Comparison of ENCODE assay signal across 28 cellular contexts in the genomic region with DNA sequence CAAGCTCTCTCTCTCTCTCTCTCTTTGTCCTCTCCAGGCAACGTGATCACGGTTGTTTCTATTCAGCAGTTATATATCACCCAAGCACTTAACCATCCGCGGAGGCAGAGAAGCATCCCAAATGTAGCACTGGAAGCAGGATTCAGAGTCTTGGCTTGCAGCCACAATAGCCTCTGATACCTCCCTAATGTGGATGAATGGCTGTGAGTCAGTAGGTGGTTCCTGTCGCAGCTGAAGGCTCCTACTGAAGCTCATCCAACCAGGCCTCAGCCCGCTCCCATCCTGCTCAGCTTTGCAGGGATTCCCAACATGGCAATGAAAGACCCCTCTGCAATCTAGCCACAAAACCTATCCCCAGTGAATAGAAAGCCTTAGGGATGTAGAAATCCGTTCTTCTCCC. TPM values are rescaled to one million over a fixed set of nuclear protein-coding genes. Genes with fewer than 3 reads are reported as not detected.
DNase-seq lines count a peak whose midpoint lies in the region; ATAC-seq lines count a peak whose summit lies in the region.
"Had no signal": no experiment of that assay in that cellular context is flagged by ENCODE, and none has a peak within 500 bp of the region (broad histone marks: within the 10 kb centered on the region; RNA-seq: fewer than 3 reads in every experiment).

No MANE protein-coding gene starts in this region.

- H3K27ac Mint-ChIP-seq in activated CD4-positive, alpha-beta memory T cell treated with anti-CD3 and anti-CD28 coated beads, Interleukin-2, amount 10 ng/mL, durations not matched to agents 7 days and 5 days = no peak overlapping the region
- H3K27ac Mint-ChIP-seq: activated T-cell treated with anti-CD3 and anti-CD28 coated beads, Interleukin-2, amount 50 U/mL, for 72 hours; CD4-positive, alpha-beta T cell; natural killer cell treated with Interleukin-12 subunit alpha and Interleukin-12 subunit beta and Interleukin-15 and Interleukin-18, amount 100 ng/mL, for 72 hours; stimulated activated naive B cell treated with anti-CD40 and anti-IgM and Interleukin-4, amounts not matched to agents 10 μg/mL and 1 μg/mL and 100 μg/mL, for 72 hours had no signal

- H3K4me1 Mint-ChIP-seq in activated CD4-positive, alpha-beta memory T cell treated with anti-CD3 and anti-CD28 coated beads, Interleukin-2, amount 10 ng/mL, durations not matched to agents 7 days and 5 days = peaks cover 10% of the 10 kb centered on the region

- no peak for ATAC-seq in GM21360 (IDR thresholded peaks at IDR 0.05; ENCODE audit: unreplicated experiment)
- no peak for ATAC-seq in HG03520 (IDR thresholded peaks at IDR 0.05; ENCODE audit: unreplicated experiment)
- ATAC-seq: A549; gastrocnemius medialis; HCT116; mucosa of descending colon; natural killer cell treated with Interleukin-12 subunit alpha and Interleukin-12 subunit beta and Interleukin-15 and Interleukin-18, amount 100 ng/mL, for 72 hours; Right ventricle myocardium inferior; stimulated activated naive B cell treated with anti-CD40 and anti-IgM and Interleukin-4, amounts not matched to agents 10 μg/mL and 1 μg/mL and 100 μg/mL, for 72 hours; upper lobe of right lung had no signal

- DNase-seq in NCI-H345 (lab: John Stamatoyannopoulos, UW) (peak; percentile 81), NCI-H345 treated with DMSO at 0.1 percent for 48 hours (lab: John Stamatoyannopoulos, UW; ENCODE audit: unreplicated experiment) (no peak), NCI-H2171 (lab: John Stamatoyannopoulos, UW) (peak; percentile 1), iPS-NIHi7 (ENCODE audit: extremely low spot score) (peak; percentile 24), AG08395 (ENCODE audit: low spot score) (no peak)
- DNase-seq in activated CD4-positive, alpha-beta memory T cell treated with anti-CD3 and anti-CD28 coated beads, Interleukin-2, amount 10 ng/mL, durations not matched to agents 7 days and 5 days = no peak
- DNase-seq: activated CD4-positive, alpha-beta T cell treated with anti-CD3 and anti-CD28 coated beads, Interleukin-2, amount 50 U/mL, for 4 hours; activated naive CD4-positive, alpha-beta T cell; activated T-cell treated with anti-CD3 and anti-CD28 coated beads, Interleukin-2, amount 50 U/mL, for 72 hours; AML-193; CD4-positive, alpha-beta T cell; gastrocnemius medialis; Kasumi-1; mucosa of descending colon; NCI-H146; NCI-H526; retina; stimulated activated naive B cell treated with anti-CD40 and anti-IgM and Interleukin-4, amounts not matched to agents 10 μg/mL and 1 μg/mL and 100 μg/mL, for 72 hours; substantia nigra; T-helper 2 cell; upper lobe of right lung had no signal

- POLR2A ChIA-PET in activated CD4-positive, alpha-beta memory T cell treated with anti-CD3 and anti-CD28 coated beads, Interleukin-2, amount 10 ng/mL, durations not matched to agents 7 days and 5 days (lab: Charles Lee) = no interaction called here

- no peaks in the 10 kb centered on the region for H3K36me3 Mint-ChIP-seq in activated CD4-positive, alpha-beta memory T cell treated with anti-CD3 and anti-CD28 coated beads, Interleukin-2, amount 10 ng/mL, durations not matched to agents 7 days and 5 days (ENCODE audit: low read depth)
- H3K36me3 Mint-ChIP-seq: natural killer cell treated with Interleukin-12 subunit alpha and Interleukin-12 subunit beta and Interleukin-15 and Interleukin-18, amount 100 ng/mL, for 72 hours; stimulated activated naive B cell treated with anti-CD40 and anti-IgM and Interleukin-4, amounts not matched to agents 10 μg/mL and 1 μg/mL and 100 μg/mL, for 72 hours had no signal

- CTCF ChIA-PET in activated CD4-positive, alpha-beta memory T cell treated with anti-CD3 and anti-CD28 coated beads, Interleukin-2, amount 10 ng/mL, durations not matched to agents 7 days and 5 days (lab: Charles Lee) = no interaction called here

- H3K4me3 Mint-ChIP-seq in activated CD4-positive, alpha-beta memory T cell treated with anti-CD3 and anti-CD28 coated beads, Interleukin-2, amount 10 ng/mL, durations not matched to agents 7 days and 5 days = no peak overlapping the region
- H3K4me3 Mint-ChIP-seq: activated T-cell treated with anti-CD3 and anti-CD28 coated beads, Interleukin-2, amount 50 U/mL, for 72 hours; CD4-positive, alpha-beta T cell; natural killer cell treated with Interleukin-12 subunit alpha and Interleukin-12 subunit beta and Interleukin-15 and Interleukin-18, amount 100 ng/mL, for 72 hours; stimulated activated naive B cell treated with anti-CD40 and anti-IgM and Interleukin-4, amounts not matched to agents 10 μg/mL and 1 μg/mL and 100 μg/mL, for 72 hours had no signal

- H3K9me3 Mint-ChIP-seq in activated CD4-positive, alpha-beta memory T cell treated with anti-CD3 and anti-CD28 coated beads, Interleukin-2, amount 10 ng/mL, durations not matched to agents 7 days and 5 days = no peaks in the 10 kb centered on the region
- H3K9me3 Mint-ChIP-seq: activated T-cell treated with anti-CD3 and anti-CD28 coated beads, Interleukin-2, amount 50 U/mL, for 72 hours; CD4-positive, alpha-beta T cell; natural killer cell treated with Interleukin-12 subunit alpha and Interleukin-12 subunit beta and Interleukin-15 and Interleukin-18, amount 100 ng/mL, for 72 hours had no signal

- peaks cover 52% of the 10 kb centered on the region for H3K27me3 Mint-ChIP-seq in activated CD4-positive, alpha-beta memory T cell treated with anti-CD3 and anti-CD28 coated beads, Interleukin-2, amount 10 ng/mL, durations not matched to agents 7 days and 5 days

RNA-seq across cellular contexts. Expression of a gene that starts 5.1 kb away (rescaled TPM):
- under 1 TPM; 0.18 to 0.38 TPM for total RNA-seq in activated CD4-positive, alpha-beta memory T cell treated with anti-CD3 and anti-CD28 coated beads, Interleukin-2, amount 10 ng/mL, durations not matched to agents 7 days and 5 days
- total RNA-seq: CD4-positive, alpha-beta T cell; lung microvascular endothelial cell had no signal

Comparison
In these comparisons a context has a peak if more than half of its experiments do, and no peak if none do; other contexts are left out.
1. DNase-seq: peak in NCI-H345 (single experiment), NCI-H2171 (single experiment) and iPS-NIHi7 (single experiment); none in NCI-H345 treated with DMSO at 0.1 percent for 48 hours (single experiment), activated CD4-positive, alpha-beta memory T cell treated with anti-CD3 and anti-CD28 coated beads, Interleukin-2, amount 10 ng/mL, durations not matched to agents 7 days and 5 days (single experiment) and AG08395 (single experiment).